In genomic region chr14:103624860-103625259, GRCh38 we compare ENCODE assay signal across 1 cellular context.
TF ChIP-seq lines count a peak whose summit lies in the region.

No MANE protein-coding gene starts in this region.

TF ChIP-seq in IMR-90, 13 proteins besides CTCF, POLR2A, EP300 and RAD21:
- TF ChIP-seq MAZ (IDR thresholded peaks at IDR 0.05; ENCODE audit: borderline replicate concordance, low read depth, low read length): peak; percentile 85; the same call in 1 of the 2 replicates
- TF ChIP-seq USF2 (IDR thresholded peaks at IDR 0.05; ENCODE audit: low read depth, low read length): peak; percentile 29; the same call in 1 of the 2 replicates
- TF ChIP-seq FOS (IDR thresholded peaks at IDR 0.05; ENCODE audit: low read depth, low read length): no peak
- peak; percentile 77 for TF ChIP-seq BHLHE40 (IDR thresholded peaks at IDR 0.05; ENCODE audit: low read depth, low read length)
- TF ChIP-seq MXI1 (IDR thresholded peaks at IDR 0.05; ENCODE audit: borderline replicate concordance, low read depth, low read length): peak; percentile 55
